Comparison of ENCODE assay signal across 10 cellular contexts in genomic region chr4:10108391-10108790, GRCh38. TPM values are rescaled to one million over a fixed set of nuclear protein-coding genes. Genes with fewer than 3 reads are reported as not detected.
A peak's percentile ranks its signal among the peaks of the same experiment; 100 is the strongest.
DNase-seq lines count a peak whose midpoint lies in the region; ATAC-seq, FAIRE-seq and TF ChIP-seq lines count a peak whose summit lies in the region.
"Had no signal": no experiment of that assay in that cellular context is flagged by ENCODE, and none has a peak within 500 bp of the region (broad histone marks: within the 10 kb centered on the region; RNA-seq: fewer than 3 reads in every experiment).

No MANE protein-coding gene starts in this region.

- H3K9me3 ChIP-seq in GM23248 (ENCODE audit: low read depth) (no peaks in the 10 kb centered on the region), gastroesophageal sphincter (no peaks in the 10 kb centered on the region), skeletal muscle tissue (ENCODE audit: control insufficient read depth in 3 of 3, low read length in 3 of 3) (no peaks in the 10 kb centered on the region)

- peak overlapping the region; percentile 98 for H3K27ac Mint-ChIP-seq in activated T-helper 17 cell treated with anti-CD3 and anti-CD28 coated beads, Interleukin-2, amount 50 U/mL, for 72 hours

- DNase-seq in GM23248 (peak; percentile 30), HTR-8/SVneo (ENCODE audit: insufficient read length, low spot score) (no peak), ureter (ENCODE audit: low spot score) (no peak)
- DNase-seq in activated CD4-positive, CD25-positive, alpha-beta regulatory T cell (lab: John Stamatoyannopoulos, UW) = no peak
- DNase-seq: NCI-H82, T-helper 9 cell had no signal

- peaks cover 85% of the 10 kb centered on the region for H3F3A ChIP-seq in GM23248 (ENCODE audit: insufficient read depth)

- H2AFZ ChIP-seq in GM23248 = no peak overlapping the region

- 73 to 80% methylated on average over 6 of the region's 6 CpGs for WGBS in GM23248 (ENCODE audit: low coverage in 1 of 2, low lambda C conversion rate in 2 of 2, missing lambda C conversion rate in 2 of 2), 2 experiments
- WGBS in gastroesophageal sphincter (ENCODE audit: low coverage in 1 of 2), 2 donors = 56% methylated on average over 6 of the region's 6 CpGs; no CpG with 5 or more reads in 1 of the 2 donors

- H3K9me2 ChIP-seq in GM23248 (ENCODE audit: insufficient read depth) = no peaks in the 10 kb centered on the region

- 0 out of 2 replicates have a peak, but pooled peaks cover 5% of the 10 kb centered on the region for H4K20me1 ChIP-seq in GM23248 (ENCODE audit: insufficient read depth)

- H3K36me3 ChIP-seq in GM23248 (ENCODE audit: low read depth) = peaks cover 30% of the 10 kb centered on the region
- H3K36me3 ChIP-seq in gastroesophageal sphincter = peaks cover 0 to 39% of the 10 kb centered on the region in 2 donors
- H3K36me3 ChIP-seq in skeletal muscle tissue (ENCODE audit: control insufficient read depth in 3 of 3, insufficient read depth in 3 of 3, low read length in 3 of 3) = peaks cover 25 to 39% (median 32%) of the 10 kb centered on the region in 3 donors

- H3K4me3 ChIP-seq in GM23248 (no peak overlapping the region), gastroesophageal sphincter (no peak overlapping the region), skeletal muscle tissue (ENCODE audit: low read length in 3 of 3) (peak overlapping the region; percentile 9 to 54 (median 31))

- no peak overlapping the region for H3K4me2 ChIP-seq in GM23248 (ENCODE audit: unreplicated experiment)

- peaks cover 100% of the 10 kb centered on the region for H3K36me3 Mint-ChIP-seq in activated T-helper 17 cell treated with anti-CD3 and anti-CD28 coated beads, Interleukin-2, amount 50 U/mL, for 72 hours (ENCODE audit: low read depth)

- TF ChIP-seq POLR2A in gastroesophageal sphincter (IDR thresholded peaks at IDR 0.05) = no peak

- no peaks in the 10 kb centered on the region for H3K9me3 Mint-ChIP-seq in activated T-helper 17 cell treated with anti-CD3 and anti-CD28 coated beads, Interleukin-2, amount 50 U/mL, for 72 hours

- peaks cover 88% of the 10 kb centered on the region for H3K4me1 Mint-ChIP-seq in activated T-helper 17 cell treated with anti-CD3 and anti-CD28 coated beads, Interleukin-2, amount 50 U/mL, for 72 hours

- in situ Hi-C loops in GM23248 (cut with MboI) = no loop called here

- no peak for ATAC-seq in activated T-helper 17 cell treated with anti-CD3 and anti-CD28 coated beads, Interleukin-2, amount 50 U/mL, for 72 hours (replicated peaks)
- no peak for ATAC-seq in gastroesophageal sphincter
- ATAC-seq in GM18520 (IDR thresholded peaks at IDR 0.05; ENCODE audit: unreplicated experiment) = no peak

- H3K27ac ChIP-seq in GM23248 (peak overlapping the region; percentile 87), gastroesophageal sphincter (peak overlapping the region; percentile 82 to 99 (median 98)), skeletal muscle tissue (ENCODE audit: low read depth, low read length) (peak overlapping the region; percentile 93)

- H3K27me3 Mint-ChIP-seq in activated T-helper 17 cell treated with anti-CD3 and anti-CD28 coated beads, Interleukin-2, amount 50 U/mL, for 72 hours = no peaks in the 10 kb centered on the region

- peaks cover 75% of the 10 kb centered on the region for H3K4me1 ChIP-seq in GM23248 (ENCODE audit: insufficient read depth)
- H3K4me1 ChIP-seq in gastroesophageal sphincter = peaks cover 22 to 100% (median 98%) of the 10 kb centered on the region in 3 donors
- H3K4me1 ChIP-seq in skeletal muscle tissue (ENCODE audit: control insufficient read depth in 3 of 3, insufficient read depth in 3 of 3, low read length in 3 of 3) = peaks cover 89 to 99% (median 96%) of the 10 kb centered on the region in 3 donors

- peaks cover 97% of the 10 kb centered on the region for H3K79me2 ChIP-seq in GM23248 (ENCODE audit: insufficient read depth)

- FAIRE-seq in HTR-8/SVneo (lab: Jason Lieb, UNC) = no peak

- H3K4me3 Mint-ChIP-seq in activated T-helper 17 cell treated with anti-CD3 and anti-CD28 coated beads, Interleukin-2, amount 50 U/mL, for 72 hours = peak overlapping the region; percentile 93

- no peak overlapping the region for H3K9ac ChIP-seq in GM23248
- H3K9ac ChIP-seq in skeletal muscle tissue (ENCODE audit: low read depth in 1 of 3, low read length in 3 of 3) = peak overlapping the region; percentile 52 to 74 (median 60)

- H3K27me3 ChIP-seq in GM23248 (replicated peaks; ENCODE audit: insufficient read depth) = no peaks in the 10 kb centered on the region
- H3K27me3 ChIP-seq in gastroesophageal sphincter = no peaks in the 10 kb centered on the region
- H3K27me3 ChIP-seq in skeletal muscle tissue (ENCODE audit: control insufficient read depth in 3 of 3, insufficient read depth in 3 of 3, low read length in 3 of 3) = no peaks in the 10 kb centered on the region

- TF ChIP-seq CTCF in gastroesophageal sphincter (IDR thresholded peaks at IDR 0.05) = no peak

- TF ChIP-seq EP300 in gastroesophageal sphincter (IDR thresholded peaks at IDR 0.05) = no peak

RNA-seq across cellular contexts. Expression of gene WDR1, which starts 8.2 kb away (rescaled TPM):
- 471 and 487 TPM in 2 replicates for total RNA-seq in GM23248 (2014; rRNA removed; shearing (Covaris generic))
- polyA plus RNA-seq in GM23248 (2016; fragmentation: Nextera tagmentation; extraction: Ambion mirVana) = 413 and 419 TPM in 2 replicates
- 100 to 1,000 TPM; 401 to 630 TPM for total RNA-seq in activated T-helper 17 cell treated with anti-CD3 and anti-CD28 coated beads, Interleukin-2, amount 50 U/mL, for 72 hours
- 100 to 1,000 TPM; 353 to 530 (median 419) TPM for total RNA-seq in gastroesophageal sphincter
- 96.0 TPM for total RNA-seq in skeletal muscle tissue
- 385 TPM for total RNA-seq in ureter

Comparison
In these comparisons a context has a peak if more than half of its experiments do, and no peak if none do; other contexts are left out.
1. H3K4me3 ChIP-seq: peak in skeletal muscle tissue (3 of 3); none in GM23248 (single experiment) and gastroesophageal sphincter (0 of 2).
2. Peak in every context shown above with its lines, with median percentiles within 50 percentile points of each other: H3K27ac ChIP-seq.